ENCODE assay signal across 27 cellular contexts in genomic region chr2:9965119-9965822, GRCh38. TPM values are rescaled to one million over a fixed set of nuclear protein-coding genes. Genes with fewer than 3 reads are reported as not detected.
DNase-seq lines count a peak whose midpoint lies in the region; ATAC-seq and TF ChIP-seq lines count a peak whose summit lies in the region.
"Had no signal": no experiment of that assay in that cellular context is flagged by ENCODE, and none has a peak within 500 bp of the region (broad histone marks: within the 10 kb centered on the region; RNA-seq: fewer than 3 reads in every experiment).

No MANE protein-coding gene starts in this region.

- peaks cover 24% of the 10 kb centered on the region for H3K4me1 Mint-ChIP-seq in activated T-cell treated with anti-CD3 and anti-CD28 coated beads, Interleukin-2, amount 50 U/mL, for 72 hours (ENCODE audit: low read depth)
- H3K4me1 Mint-ChIP-seq in activated T-cell treated with anti-CD3 and anti-CD28 coated beads, Interleukin-2, amount 50 U/mL, for 24 hours (ENCODE audit: low read depth): peaks cover 15% of the 10 kb centered on the region
- H3K4me1 Mint-ChIP-seq in activated CD4-positive, alpha-beta memory T cell treated with anti-CD3 and anti-CD28 coated beads for 36 hours (ENCODE audit: low read depth): peaks cover 19% of the 10 kb centered on the region
- peaks cover 11% of the 10 kb centered on the region for H3K4me1 Mint-ChIP-seq in stimulated activated effector memory CD8-positive, alpha-beta T cell treated with anti-CD3 and anti-CD28 coated beads, Interleukin-12 subunit alpha, Interleukin-12 subunit beta, amount 100 ng/mL, for 72 hours

- peak overlapping the region; percentile 50 to 61 for H3K4me3 Mint-ChIP-seq in activated T-cell treated with anti-CD3 and anti-CD28 coated beads, Interleukin-2, amount 50 U/mL, for 72 hours
- no peak overlapping the region for H3K4me3 Mint-ChIP-seq in activated T-cell treated with anti-CD3 and anti-CD28 coated beads, Interleukin-2, amount 50 U/mL, for 24 hours
- H3K4me3 Mint-ChIP-seq in activated CD4-positive, alpha-beta memory T cell treated with anti-CD3 and anti-CD28 coated beads for 36 hours: peak overlapping the region; percentile 21
- no peak overlapping the region for H3K4me3 Mint-ChIP-seq in stimulated activated effector memory CD8-positive, alpha-beta T cell treated with anti-CD3 and anti-CD28 coated beads, Interleukin-12 subunit alpha, Interleukin-12 subunit beta, amount 100 ng/mL, for 72 hours
- H3K4me3 Mint-ChIP-seq: memory B cell; stimulated activated memory B cell treated with anti-CD40 and anti-IgM and Interleukin-4, amounts not matched to agents 10 μg/mL and 1 μg/mL and 100 μg/mL, for 72 hours had no signal

- H3K27ac ChIP-seq in upper lobe of right lung: no peak overlapping the region
- H3K27ac ChIP-seq: A549, neutrophil, right lobe of liver, testis, vagina had no signal

- peaks cover 4% of the 10 kb centered on the region for H3K4me1 ChIP-seq in upper lobe of right lung
- H3K4me1 ChIP-seq: A549, HAP-1, right lobe of liver, testis had no signal

- H3K9me3 ChIP-seq in upper lobe of right lung: no peaks in the 10 kb centered on the region
- H3K9me3 ChIP-seq: A549, HAP-1, neutrophil, right lobe of liver, testis, vagina had no signal

- no peak for DNase-seq in activated T-cell treated with anti-CD3 and anti-CD28 coated beads, Interleukin-2, amount 50 U/mL, for 72 hours
- no peak for DNase-seq in activated T-cell treated with anti-CD3 and anti-CD28 coated beads, Interleukin-2, amount 50 U/mL, for 24 hours
- no peak for DNase-seq in activated CD4-positive, alpha-beta memory T cell treated with anti-CD3 and anti-CD28 coated beads for 36 hours
- DNase-seq in stimulated activated effector memory CD8-positive, alpha-beta T cell treated with anti-CD3 and anti-CD28 coated beads, Interleukin-12 subunit alpha, Interleukin-12 subunit beta, amount 100 ng/mL, for 72 hours (ENCODE audit: low spot score in 2 of 2): no peak
- no peak for DNase-seq in upper lobe of right lung
- DNase-seq: activated CD4-positive, CD25-positive, alpha-beta regulatory T cell; activated T-cell treated with anti-CD3 and anti-CD28 coated beads, Interleukin-2, amount 50 U/mL, for 48 hours; AML-193; DMS153; hippocampal formation; NCI-H1105 treated with DMSO at 0.1 percent for 48 hours; NCI-H2029 treated with DMSO at 0.1 percent for 48 hours; NCI-H526; stimulated activated CD4-positive, alpha-beta T cell treated with anti-CD3 and anti-CD28 coated beads, Interleukin-12 subunit alpha, Interleukin-12 subunit beta, amount 100 ng/mL, for 4 hours; stimulated activated CD4-positive, alpha-beta T cell treated with anti-CD3 and anti-CD28 coated beads, Interleukin-4, amount 100 ng/mL, for 1 hour; testis had no signal

- H3K36me3 Mint-ChIP-seq in activated T-cell treated with anti-CD3 and anti-CD28 coated beads, Interleukin-2, amount 50 U/mL, for 72 hours (ENCODE audit: insufficient read depth in 2 of 2): no peaks in the 10 kb centered on the region
- no peaks in the 10 kb centered on the region for H3K36me3 Mint-ChIP-seq in activated T-cell treated with anti-CD3 and anti-CD28 coated beads, Interleukin-2, amount 50 U/mL, for 24 hours (ENCODE audit: low read depth)
- no peaks in the 10 kb centered on the region for H3K36me3 Mint-ChIP-seq in activated CD4-positive, alpha-beta memory T cell treated with anti-CD3 and anti-CD28 coated beads for 36 hours
- H3K36me3 Mint-ChIP-seq in stimulated activated effector memory CD8-positive, alpha-beta T cell treated with anti-CD3 and anti-CD28 coated beads, Interleukin-12 subunit alpha, Interleukin-12 subunit beta, amount 100 ng/mL, for 72 hours: no peaks in the 10 kb centered on the region
- H3K36me3 Mint-ChIP-seq: memory B cell; stimulated activated memory B cell treated with anti-CD40 and anti-IgM and Interleukin-4, amounts not matched to agents 10 μg/mL and 1 μg/mL and 100 μg/mL, for 72 hours had no signal

- TF ChIP-seq CTCF in upper lobe of right lung (IDR thresholded peaks at IDR 0.05): no peak

- POLR2A ChIA-PET in activated CD4-positive, alpha-beta memory T cell treated with anti-CD3 and anti-CD28 coated beads for 36 hours (lab: Charles Lee): interaction anchor here (0.5 to 1.0 kb wide), 2 partner anchors 14 to 15 kb away, joined by 3 read pairs; partner anchors contain the start of gene GRHL1

- H3K27me3 Mint-ChIP-seq in activated T-cell treated with anti-CD3 and anti-CD28 coated beads, Interleukin-2, amount 50 U/mL, for 72 hours (ENCODE audit: low read depth): no peaks in the 10 kb centered on the region
- H3K27me3 Mint-ChIP-seq in activated T-cell treated with anti-CD3 and anti-CD28 coated beads, Interleukin-2, amount 50 U/mL, for 24 hours: no peaks in the 10 kb centered on the region
- peaks cover 2% of the 10 kb centered on the region for H3K27me3 Mint-ChIP-seq in activated CD4-positive, alpha-beta memory T cell treated with anti-CD3 and anti-CD28 coated beads for 36 hours
- H3K27me3 Mint-ChIP-seq: memory B cell; stimulated activated memory B cell treated with anti-CD40 and anti-IgM and Interleukin-4, amounts not matched to agents 10 μg/mL and 1 μg/mL and 100 μg/mL, for 72 hours had no signal

- no peak overlapping the region for H3K4me3 ChIP-seq in upper lobe of right lung
- H3K4me3 ChIP-seq: A549, HAP-1, right lobe of liver, testis, vagina had no signal

- H3K36me3 ChIP-seq in upper lobe of right lung: no peaks in the 10 kb centered on the region
- H3K36me3 ChIP-seq: neutrophil, vagina had no signal

- no peaks in the 10 kb centered on the region for H3K27me3 ChIP-seq in upper lobe of right lung
- H3K27me3 ChIP-seq: right lobe of liver, testis, vagina had no signal

- H3K9me3 Mint-ChIP-seq in activated T-cell treated with anti-CD3 and anti-CD28 coated beads, Interleukin-2, amount 50 U/mL, for 72 hours: no peaks in the 10 kb centered on the region
- no peaks in the 10 kb centered on the region for H3K9me3 Mint-ChIP-seq in activated T-cell treated with anti-CD3 and anti-CD28 coated beads, Interleukin-2, amount 50 U/mL, for 24 hours
- H3K9me3 Mint-ChIP-seq in activated CD4-positive, alpha-beta memory T cell treated with anti-CD3 and anti-CD28 coated beads for 36 hours: no peaks in the 10 kb centered on the region
- no peaks in the 10 kb centered on the region for H3K9me3 Mint-ChIP-seq in stimulated activated effector memory CD8-positive, alpha-beta T cell treated with anti-CD3 and anti-CD28 coated beads, Interleukin-12 subunit alpha, Interleukin-12 subunit beta, amount 100 ng/mL, for 72 hours
- H3K9me3 Mint-ChIP-seq: memory B cell; stimulated activated memory B cell treated with anti-CD40 and anti-IgM and Interleukin-4, amounts not matched to agents 10 μg/mL and 1 μg/mL and 100 μg/mL, for 72 hours had no signal

- peak in 1 of 2 donors; percentile 82 for ATAC-seq in activated T-cell treated with anti-CD3 and anti-CD28 coated beads, Interleukin-2, amount 50 U/mL, for 72 hours (replicated peaks in 1 of 2)
- ATAC-seq in GM18867 (IDR thresholded peaks at IDR 0.05; ENCODE audit: unreplicated experiment): peak; percentile 32
- ATAC-seq in stimulated activated effector memory CD8-positive, alpha-beta T cell treated with anti-CD3 and anti-CD28 coated beads, Interleukin-12 subunit alpha, Interleukin-12 subunit beta, amount 100 ng/mL, for 72 hours: peak; percentile 53
- no peak for ATAC-seq in HG03439 (IDR thresholded peaks at IDR 0.05; ENCODE audit: unreplicated experiment)
- ATAC-seq in upper lobe of right lung: no peak
- ATAC-seq in GM21717 (IDR thresholded peaks at IDR 0.05; ENCODE audit: unreplicated experiment): no peak
- ATAC-seq: A549; Panc1; stimulated activated memory B cell treated with anti-CD40 and anti-IgM and Interleukin-4, amounts not matched to agents 10 μg/mL and 1 μg/mL and 100 μg/mL, for 72 hours had no signal

- CTCF ChIA-PET in activated CD4-positive, alpha-beta memory T cell treated with anti-CD3 and anti-CD28 coated beads for 36 hours (lab: Charles Lee): interaction anchor here (0.7 to 12.0 kb wide), 5 partner anchors 13 to 166 kb away, joined by 3 to 100 read pairs (median 4); no protein-coding TSS in a partner anchor

- H3K27ac Mint-ChIP-seq in activated T-cell treated with anti-CD3 and anti-CD28 coated beads, Interleukin-2, amount 50 U/mL, for 72 hours: peak overlapping the region; percentile 85
- no peak overlapping the region for H3K27ac Mint-ChIP-seq in activated T-cell treated with anti-CD3 and anti-CD28 coated beads, Interleukin-2, amount 50 U/mL, for 24 hours
- peak overlapping the region; percentile 35 for H3K27ac Mint-ChIP-seq in activated CD4-positive, alpha-beta memory T cell treated with anti-CD3 and anti-CD28 coated beads for 36 hours
- peak overlapping the region; percentile 18 for H3K27ac Mint-ChIP-seq in stimulated activated effector memory CD8-positive, alpha-beta T cell treated with anti-CD3 and anti-CD28 coated beads, Interleukin-12 subunit alpha, Interleukin-12 subunit beta, amount 100 ng/mL, for 72 hours
- H3K27ac Mint-ChIP-seq: memory B cell; stimulated activated memory B cell treated with anti-CD40 and anti-IgM and Interleukin-4, amounts not matched to agents 10 μg/mL and 1 μg/mL and 100 μg/mL, for 72 hours had no signal

- intact Hi-C loops in activated CD4-positive, alpha-beta memory T cell treated with anti-CD3 and anti-CD28 coated beads for 36 hours (cut with micrococcal nuclease): no loop called here
- intact Hi-C loops in upper lobe of right lung (cut with DNase I): no loop called here

RNA-seq across cellular contexts. Expression of gene GRHL1, which starts 13.8 kb away (rescaled TPM):
- total RNA-seq in activated T-cell treated with anti-CD3 and anti-CD28 coated beads, Interleukin-2, amount 50 U/mL, for 72 hours: 1 to 10 TPM in 1 of 2 donors, under 1 TPM in 1; 0.83 to 1.1 TPM
- 1 to 10 TPM in 1 of 2 experiments, under 1 TPM in 1; 1.00 to 1.1 TPM for total RNA-seq in activated CD4-positive, alpha-beta memory T cell treated with anti-CD3 and anti-CD28 coated beads for 36 hours
- 2.7 TPM for total RNA-seq in upper lobe of right lung

Comparison
In these comparisons a context has a peak if more than half of its experiments do, and no peak if none do; other contexts are left out.
1. H3K4me3 Mint-ChIP-seq: peak in activated T-cell treated with anti-CD3 and anti-CD28 coated beads, Interleukin-2, amount 50 U/mL, for 72 hours (2 of 2) and activated CD4-positive, alpha-beta memory T cell treated with anti-CD3 and anti-CD28 coated beads for 36 hours (single experiment); none in activated T-cell treated with anti-CD3 and anti-CD28 coated beads, Interleukin-2, amount 50 U/mL, for 24 hours (single experiment) and stimulated activated effector memory CD8-positive, alpha-beta T cell treated with anti-CD3 and anti-CD28 coated beads, Interleukin-12 subunit alpha, Interleukin-12 subunit beta, amount 100 ng/mL, for 72 hours (single experiment).
2. ATAC-seq: peak in GM18867 (single experiment) and stimulated activated effector memory CD8-positive, alpha-beta T cell treated with anti-CD3 and anti-CD28 coated beads, Interleukin-12 subunit alpha, Interleukin-12 subunit beta, amount 100 ng/mL, for 72 hours (single experiment); none in HG03439 (single experiment), upper lobe of right lung (single experiment) and GM21717 (single experiment).